Comparison of ENCODE assay signal across 8 cellular contexts in the genomic region with DNA sequence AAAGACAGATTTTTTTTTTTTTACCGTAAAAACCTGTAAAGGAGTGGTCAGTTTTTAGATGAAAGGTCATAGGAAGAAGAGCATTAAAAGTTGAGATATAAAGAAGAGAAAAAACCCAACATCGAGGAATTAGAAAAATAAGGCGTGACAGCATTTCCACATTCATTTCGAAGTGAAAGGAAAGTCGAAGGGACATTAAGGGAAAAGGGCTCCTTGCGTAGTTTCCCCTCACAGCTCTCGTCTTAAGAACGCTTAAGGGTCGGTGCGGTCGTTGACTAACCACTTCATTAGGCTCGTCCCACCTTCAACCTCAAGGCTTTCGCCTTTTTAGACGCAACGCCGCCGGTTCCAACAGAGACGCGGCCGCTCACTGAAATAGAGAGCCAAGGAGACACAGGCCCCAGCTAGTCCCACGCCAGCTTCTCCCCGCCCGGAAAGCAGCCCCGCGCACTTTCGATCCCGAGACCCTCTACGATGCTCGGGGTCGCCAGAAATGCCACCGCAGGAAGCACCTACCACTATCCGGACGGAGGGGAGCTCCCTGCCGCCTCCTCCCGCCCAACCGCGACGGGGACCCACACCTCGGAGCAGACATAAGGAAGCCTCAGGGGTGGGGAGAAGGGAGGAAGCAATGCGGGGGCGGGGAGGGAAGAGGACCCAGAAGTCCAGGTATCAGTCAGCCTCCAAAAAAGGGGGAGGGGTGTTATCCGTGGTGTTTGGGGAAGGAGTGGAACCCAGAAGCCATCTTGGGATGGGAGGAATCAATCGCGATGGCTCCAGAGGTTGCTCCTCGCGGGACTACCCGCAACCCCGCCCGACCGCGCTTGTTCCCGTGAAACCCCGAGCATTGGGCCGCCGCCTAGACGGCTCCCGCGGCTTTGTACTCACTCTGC. TPM values are rescaled to one million over a fixed set of nuclear protein-coding genes. Genes with fewer than 3 reads are reported as not detected.
DNase-seq lines count a peak whose midpoint lies in the region; ATAC-seq and TF ChIP-seq lines count a peak whose summit lies in the region.

No MANE protein-coding gene starts in this region.

- peak overlapping the region; percentile 100 for H3K27ac Mint-ChIP-seq in activated CD4-positive, alpha-beta memory T cell treated with anti-CD3 and anti-CD28 coated beads for 36 hours

- no peaks in the 10 kb centered on the region for H3K27me3 Mint-ChIP-seq in activated CD4-positive, alpha-beta memory T cell treated with anti-CD3 and anti-CD28 coated beads for 36 hours

- H3K4me3 ChIP-seq in dorsolateral prefrontal cortex: peak overlapping the region; percentile 64 to 100 (median 92)
- peak overlapping the region; percentile 80 for H3K4me3 ChIP-seq in lower leg skin (ENCODE audit: low read depth, poor library complexity, severe bottlenecking)

- peaks cover 46% of the 10 kb centered on the region for H3K4me1 Mint-ChIP-seq in activated CD4-positive, alpha-beta memory T cell treated with anti-CD3 and anti-CD28 coated beads for 36 hours (ENCODE audit: low read depth)

- DNase-seq in SKM-1 treated with dmso at 0.1 percent for 144 hours (lab: John Stamatoyannopoulos, UW; ENCODE audit: unreplicated experiment) (peak; percentile 23), SKM-1 (lab: John Stamatoyannopoulos, UW; ENCODE audit: unreplicated experiment) (no peak), NCI-H2227 treated with DMSO at 0.1 percent for 48 hours (lab: John Stamatoyannopoulos, UW) (peak; percentile 41), dorsolateral prefrontal cortex (peak; percentile 31 to 62 (median 46)), lower leg skin (ENCODE audit: low spot score in 2 of 2) (peak; percentile 55 to 90)
- DNase-seq in activated CD4-positive, alpha-beta memory T cell treated with anti-CD3 and anti-CD28 coated beads for 36 hours: peak; percentile 76
- DNase-seq in stimulated activated CD4-positive, alpha-beta T cell treated with anti-CD3 and anti-CD28 coated beads, Interleukin-4, amount 100 ng/mL, for 48 hours (ENCODE audit: low read depth in 2 of 2): peak; percentile 43 to 49

- peak in 1 of 56 donors; percentile 3 for TF ChIP-seq CTCF in dorsolateral prefrontal cortex (IDR thresholded peaks at IDR 0.05 in 54 of 56, conservative IDR thresholded peaks at IDR 0.05 in 2 of 56; ENCODE audit: low read depth in 1 of 56, partially characterized antibody in 56 of 56)
- TF ChIP-seq CTCF in lower leg skin (IDR thresholded peaks at IDR 0.05): no peak

- CTCF ChIA-PET in activated CD4-positive, alpha-beta memory T cell treated with anti-CD3 and anti-CD28 coated beads for 36 hours (lab: Charles Lee): interaction anchor here (0.6 to 1.7 kb wide), 8 partner anchors 9 to 441 kb away, joined by 3 to 9 read pairs (median 4); no protein-coding TSS in a partner anchor

- intact Hi-C loops in activated CD4-positive, alpha-beta memory T cell treated with anti-CD3 and anti-CD28 coated beads for 36 hours (cut with micrococcal nuclease): loop anchor here (1.0 to 5.0 kb wide), 13 partner anchors 8 to 1450 kb away; partner anchors contain the start of genes HYCC1, IGF2BP3, KLHL7 and MALSU1
- intact Hi-C loops in dorsolateral prefrontal cortex (cut with DNase I): loop anchor here (5.0 to 10.0 kb wide), 3 partner anchors 64 to 349 kb away; partner anchors contain the start of genes CCDC126 (in 1 of the 2), MALSU1 (in 1 of the 2) and NUP42 (in 1 of the 2)
- intact Hi-C loops in lower leg skin (cut with DNase I; ENCODE audit: low total_unique reads): no loop called here

- ATAC-seq in HG02943 (IDR thresholded peaks at IDR 0.05; ENCODE audit: low read depth, unreplicated experiment): peak; percentile 30

- no peaks in the 10 kb centered on the region for H3K9me3 Mint-ChIP-seq in activated CD4-positive, alpha-beta memory T cell treated with anti-CD3 and anti-CD28 coated beads for 36 hours

- H3K4me3 Mint-ChIP-seq in activated CD4-positive, alpha-beta memory T cell treated with anti-CD3 and anti-CD28 coated beads for 36 hours: peak overlapping the region; percentile 100

- POLR2A ChIA-PET in activated CD4-positive, alpha-beta memory T cell treated with anti-CD3 and anti-CD28 coated beads for 36 hours (lab: Charles Lee): interaction anchor here (0.5 to 1.8 kb wide), 6 partner anchors 8 to 240 kb away, joined by 3 to 14 read pairs (median 3); no protein-coding TSS in a partner anchor

- TF ChIP-seq POLR2A in lower leg skin (IDR thresholded peaks at IDR 0.05): peak in 1 of 2 donors; percentile 8

- peaks cover 23% of the 10 kb centered on the region for H3K36me3 Mint-ChIP-seq in activated CD4-positive, alpha-beta memory T cell treated with anti-CD3 and anti-CD28 coated beads for 36 hours

- no peaks in the 10 kb centered on the region for H3K27me3 ChIP-seq in dorsolateral prefrontal cortex

- WGBS in lower leg skin, 2 donors: 0% methylated on average over 34 to 53 of the region's 58 CpGs

- H3K27ac ChIP-seq in dorsolateral prefrontal cortex: peak overlapping the region; percentile 83 to 100 (median 98)

RNA-seq across cellular contexts. Expression of gene TRA2A, which starts 0.6 kb away (rescaled TPM):
- 10 to 100 TPM; 75.4 to 77.8 TPM for total RNA-seq in activated CD4-positive, alpha-beta memory T cell treated with anti-CD3 and anti-CD28 coated beads for 36 hours
- total RNA-seq in dorsolateral prefrontal cortex (100 to 1,000 TPM in 40 of 120 experiments, 10 to 100 TPM in 80; 73.3 to 142 (median 94.7) TPM), lower leg skin (10 to 100 TPM; 24.6 to 37.9 (median 29.5) TPM)
